In genomic region chr3:127013758-127014535, GRCh38 we compare ENCODE assay signal across 19 cellular contexts.
"Had no signal": no experiment of that assay in that cellular context is flagged by ENCODE, and none has a peak within 500 bp of the region (broad histone marks: within the 10 kb centered on the region; RNA-seq: fewer than 3 reads in every experiment).

No MANE protein-coding gene starts in this region.

- H3K4me3 Mint-ChIP-seq: activated naive CD8-positive, alpha-beta T cell treated with anti-CD3 and anti-CD28 coated beads, Interleukin-2, amount 10 ng/mL, durations not matched to agents 7 days and 5 days; effector memory CD8-positive, alpha-beta T cell; immature natural killer cell; T-helper 2 cell treated with Interferon-gamma antibody and Interleukin-4, amounts not matched to agents 5 μg/mL and 100 μg/mL, for 36 hours had no signal

- H3K27ac Mint-ChIP-seq: activated naive CD8-positive, alpha-beta T cell treated with anti-CD3 and anti-CD28 coated beads, Interleukin-2, amount 10 ng/mL, durations not matched to agents 7 days and 5 days; immature natural killer cell; T-helper 2 cell treated with Interferon-gamma antibody and Interleukin-4, amounts not matched to agents 5 μg/mL and 100 μg/mL, for 36 hours had no signal

- H3K9me3 ChIP-seq: lower lobe of right lung, neutrophil, tibial nerve had no signal

- H3K27me3 Mint-ChIP-seq: activated naive CD8-positive, alpha-beta T cell treated with anti-CD3 and anti-CD28 coated beads, Interleukin-2, amount 10 ng/mL, durations not matched to agents 7 days and 5 days; effector memory CD8-positive, alpha-beta T cell had no signal

- H3K36me3 Mint-ChIP-seq: activated naive CD8-positive, alpha-beta T cell treated with anti-CD3 and anti-CD28 coated beads, Interleukin-2, amount 10 ng/mL, durations not matched to agents 7 days and 5 days; immature natural killer cell had no signal

- ATAC-seq: effector memory CD8-positive, alpha-beta T cell; left cardiac atrium; lower lobe of right lung; right cardiac atrium had no signal

- H3K4me1 ChIP-seq: lower lobe of right lung had no signal

- H3K4me1 Mint-ChIP-seq: immature natural killer cell had no signal

- H3K9me3 Mint-ChIP-seq: activated naive CD8-positive, alpha-beta T cell treated with anti-CD3 and anti-CD28 coated beads, Interleukin-2, amount 10 ng/mL, durations not matched to agents 7 days and 5 days; effector memory CD8-positive, alpha-beta T cell; immature natural killer cell; T-helper 2 cell treated with Interferon-gamma antibody and Interleukin-4, amounts not matched to agents 5 μg/mL and 100 μg/mL, for 36 hours had no signal

- H3K4me3 ChIP-seq: coronary artery, lower lobe of right lung, tibial nerve had no signal

- H3K27ac ChIP-seq: coronary artery, lower lobe of right lung, neutrophil, tibial nerve had no signal

- H3K27me3 ChIP-seq: neutrophil, tibial nerve had no signal

- H3K36me3 ChIP-seq: neutrophil had no signal

- DNase-seq: activated CD4-positive, alpha-beta T cell treated with anti-CD3 and anti-CD28 coated beads for 1 hour; activated CD4-positive, alpha-beta T cell treated with anti-CD3 and anti-CD28 coated beads, Interleukin-2, amount 50 U/mL, for 48 hours; activated gamma-delta T cell treated with Interleukin-2 at 50 U/mL for 16 hours; activated naive CD8-positive, alpha-beta T cell treated with anti-CD3 and anti-CD28 coated beads, Interleukin-2, amount 10 ng/mL, durations not matched to agents 7 days and 5 days; activated T-cell treated with anti-CD3 and anti-CD28 coated beads, Interleukin-2, amount 50 U/mL, for 48 hours; central memory CD4-positive, alpha-beta T cell; effector memory CD8-positive, alpha-beta T cell; erythroblast; hypothalamus; immature natural killer cell; left cardiac atrium; lower lobe of right lung; midbrain; right cardiac atrium; small intestine had no signal
